Comparison of ENCODE assay signal across 25 cellular contexts in the genomic region with DNA sequence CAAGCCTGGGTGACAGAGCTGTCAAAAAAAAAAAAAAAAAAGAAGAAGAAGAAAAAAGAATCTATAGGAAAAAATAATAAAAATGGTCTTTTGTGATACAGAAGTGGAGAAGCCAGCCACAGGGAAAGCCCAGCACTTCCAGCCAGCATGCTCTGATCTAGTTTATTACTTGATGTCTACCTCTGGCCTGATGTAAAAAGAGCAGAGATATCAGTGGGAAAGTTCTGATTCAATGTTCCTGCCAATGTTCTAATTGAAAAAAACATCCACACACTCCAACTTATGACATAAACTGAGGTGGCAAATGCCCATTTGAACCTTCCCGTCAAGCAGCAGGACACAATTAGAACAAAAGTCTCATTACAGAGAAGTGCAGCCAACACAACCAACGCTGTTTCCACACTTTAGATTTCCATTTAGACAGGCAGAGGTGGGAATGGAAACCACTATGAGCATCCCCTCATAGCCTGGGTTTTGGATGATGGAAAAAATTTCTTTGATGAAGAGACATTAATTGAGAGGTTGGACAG. TPM values are rescaled to one million over a fixed set of nuclear protein-coding genes. Genes with fewer than 3 reads are reported as not detected.
DNase-seq lines count a peak whose midpoint lies in the region; ATAC-seq and TF ChIP-seq lines count a peak whose summit lies in the region.
"Had no signal": no experiment of that assay in that cellular context is flagged by ENCODE, and none has a peak within 500 bp of the region (broad histone marks: within the 10 kb centered on the region; RNA-seq: fewer than 3 reads in every experiment).

No MANE protein-coding gene starts in this region.

- H3K36me3 Mint-ChIP-seq in memory B cell = peaks cover 24% of the 10 kb centered on the region

- CTCF ChIA-PET in GM10248 (lab: Yijun Ruan, JAX) = interaction anchor here (1.2 to 1.8 kb wide), 2 partner anchors 26 to 36 kb away, joined by 3 read pairs; no protein-coding TSS in a partner anchor

- ATAC-seq in Right ventricle myocardium inferior = peak; percentile 56
- ATAC-seq in left cardiac atrium = no peak
- ATAC-seq in memory B cell (ENCODE audit: low read depth) = no peak

- no peak overlapping the region for H3K4me3 ChIP-seq in left ventricle myocardium inferior
- no peak overlapping the region for H3K4me3 ChIP-seq in Loucy (ENCODE audit: low read length, poor library complexity, severe bottlenecking)
- H3K4me3 ChIP-seq: BLaER1 had no signal

- TF ChIP-seq CTCF in left ventricle myocardium inferior (IDR thresholded peaks at IDR 0.05; ENCODE audit: borderline replicate concordance) = no peak
- no peak for TF ChIP-seq CTCF in Loucy (conservative IDR thresholded peaks at IDR 0.05; ENCODE audit: low read length)
- no peak for TF ChIP-seq CTCF in GM10248 (IDR thresholded peaks at IDR 0.05; ENCODE audit: control extremely low read depth, extremely low read depth, low read depth, missing control alignments)

- POLR2A ChIA-PET in GM10248 (lab: Yijun Ruan, JAX) = no interaction called here

- H3K27ac ChIP-seq in left ventricle myocardium inferior (replicated peaks) = peak overlapping the region; percentile 20
- H3K27ac ChIP-seq: BLaER1 had no signal

- H3K9ac ChIP-seq in Loucy (ENCODE audit: low read depth, low read length, poor library complexity, severe bottlenecking) = no peak overlapping the region
- H3K9ac ChIP-seq: BLaER1 had no signal

- no peaks in the 10 kb centered on the region for H3F3A ChIP-seq in Loucy (ENCODE audit: low read depth)

- H3K79me2 ChIP-seq in Loucy (ENCODE audit: insufficient read depth, low read length) = peaks cover 66% of the 10 kb centered on the region

- H4K20me1 ChIP-seq in Loucy (ENCODE audit: insufficient read depth, low read length, poor library complexity, severe bottlenecking) = peaks cover 27% of the 10 kb centered on the region

- DNase-seq in Right ventricle myocardium inferior (ENCODE audit: missing footprints) (no peak), cardiac septum (ENCODE audit: low spot score) (no peak), left ventricle myocardium inferior (no peak), left cardiac atrium (no peak), memory B cell (ENCODE audit: low spot score in 2 of 2) (no peak), GM10248 (ENCODE audit: extremely low spot score) (no peak)
- DNase-seq: 8988T; ACHN; BE2C; C1 segment of cervical spinal cord; CD4-positive, alpha-beta memory T cell; CD4-positive, CD25-positive, alpha-beta regulatory T cell; CD8-positive, alpha-beta memory T cell; COR-L47; DMS 273 treated with DMSO at 0.1 percent for 48 hours; DMS153; DMS53; DMS79; DND-41; EL; GDM1 had no signal

- H3K27me3 ChIP-seq in left ventricle myocardium inferior (ENCODE audit: low read depth) (no peaks in the 10 kb centered on the region), Loucy (ENCODE audit: insufficient read depth, low read length, poor library complexity, severe bottlenecking) (no peaks in the 10 kb centered on the region)
- H3K27me3 ChIP-seq: BE2C, BLaER1 had no signal

- no peaks in the 10 kb centered on the region for H3K9me2 ChIP-seq in Loucy (replicated peaks; ENCODE audit: low read depth, low read length)

- no peaks in the 10 kb centered on the region for H3K9me3 Mint-ChIP-seq in memory B cell
- H3K9me3 Mint-ChIP-seq: CD14-positive monocyte; CD4-positive, alpha-beta memory T cell; CD4-positive, CD25-positive, alpha-beta regulatory T cell; CD8-positive, alpha-beta memory T cell had no signal

- peak overlapping the region; percentile 20 for H3K4me2 ChIP-seq in Loucy (ENCODE audit: low read depth, low read length, poor library complexity, severe bottlenecking)
- H3K4me2 ChIP-seq: BLaER1 had no signal

- peaks cover 17% of the 10 kb centered on the region for H3K4me1 Mint-ChIP-seq in memory B cell

- H3K36me3 ChIP-seq in left ventricle myocardium inferior = peaks cover 41% of the 10 kb centered on the region
- peaks cover 22% of the 10 kb centered on the region; the same call in 1 of the 2 replicates for H3K36me3 ChIP-seq in Loucy (ENCODE audit: insufficient read depth, low read length)

- no peaks in the 10 kb centered on the region for H3K27me3 Mint-ChIP-seq in memory B cell
- H3K27me3 Mint-ChIP-seq: CD4-positive, alpha-beta memory T cell; CD4-positive, CD25-positive, alpha-beta regulatory T cell; CD8-positive, alpha-beta memory T cell had no signal

- H3K9me3 ChIP-seq in left ventricle myocardium inferior (replicated peaks) = no peaks in the 10 kb centered on the region
- no peaks in the 10 kb centered on the region for H3K9me3 ChIP-seq in Loucy (ENCODE audit: insufficient read depth, low read depth, low read length)
- H3K9me3 ChIP-seq: BE2C, BLaER1 had no signal

- no peak overlapping the region for H2AFZ ChIP-seq in Loucy (ENCODE audit: low read length)

- no peak overlapping the region for H3K4me3 Mint-ChIP-seq in memory B cell
- H3K4me3 Mint-ChIP-seq: CD14-positive monocyte; CD4-positive, alpha-beta memory T cell; CD4-positive, CD25-positive, alpha-beta regulatory T cell had no signal

- intact Hi-C loops in Right ventricle myocardium inferior (cut with DNase I) (no loop called here), cardiac septum (cut with DNase I) (no loop called here), left ventricle myocardium inferior (cut with micrococcal nuclease) (loop anchor here (10.0 kb wide), 1 partner anchor 86 kb away; no protein-coding TSS in a partner anchor), left cardiac atrium (cut with DNase I) (loop anchor here in 1 of 2 donors (10.0 kb wide), 1 partner anchor 134 kb away; no protein-coding TSS in a partner anchor)

- H3K27ac Mint-ChIP-seq in memory B cell = peak overlapping the region; percentile 49
- H3K27ac Mint-ChIP-seq: CD4-positive, CD25-positive, alpha-beta regulatory T cell had no signal

- H3K4me1 ChIP-seq in left ventricle myocardium inferior = peaks cover 58% of the 10 kb centered on the region
- peaks cover 37% of the 10 kb centered on the region for H3K4me1 ChIP-seq in Loucy (ENCODE audit: insufficient read depth, low read length, poor library complexity, severe bottlenecking)

RNA-seq across cellular contexts. Expression of a gene that starts 5.7 kb away (rescaled TPM):
- total RNA-seq in Right ventricle myocardium inferior (38.5 TPM), cardiac septum (32.3 TPM), left ventricle myocardium inferior (40.7 TPM), left cardiac atrium (10 to 100 TPM; 30.3 to 32.5 TPM)

RNA-seq across cellular contexts. Expression of a gene that starts 5.7 kb away (rescaled TPM):
- total RNA-seq in Right ventricle myocardium inferior = 39.1 TPM
- total RNA-seq in cardiac septum = 35.9 TPM
- 35.8 TPM for total RNA-seq in left ventricle myocardium inferior
- total RNA-seq in left cardiac atrium = 10 to 100 TPM; 32.1 to 32.9 TPM

RNA-seq across cellular contexts. Expression of a gene that starts 30.2 kb away (rescaled TPM):
- total RNA-seq in Right ventricle myocardium inferior (6.1 TPM), cardiac septum (10.8 TPM), left ventricle myocardium inferior (4.4 TPM), left cardiac atrium (10 to 100 TPM in 1 of 2 donors, 1 to 10 TPM in 1; 6.1 to 11.3 TPM)
- total RNA-seq: A673; CD4-positive, alpha-beta memory T cell; CD4-positive, CD25-positive, alpha-beta regulatory T cell; CD8-positive, alpha-beta memory T cell had no signal
